ENCODE assay signal across 23 cellular contexts in genomic region chr2:97796465-97797126, GRCh38.
"Had no signal": no experiment of that assay in that cellular context is flagged by ENCODE, and none has a peak within 500 bp of the region (broad histone marks: within the 10 kb centered on the region; RNA-seq: fewer than 3 reads in every experiment).

No MANE protein-coding gene starts in this region.

- H3K4me1 ChIP-seq: SJSA1 had no signal

- H3K9me3 ChIP-seq: MG63, SJSA1 had no signal

- DNase-seq: Karpas-422, KG1, MG63, NCI-H1092, NCI-H1105 treated with DMSO at 0.1 percent for 48 hours, NCI-H1417 treated with DMSO at 0.1 percent for 48 hours, NCI-H146, NCI-H1694 treated with DMSO at 0.1 percent for 48 hours, NCI-H1930, NCI-H2081 treated with DMSO at 0.1 percent for 48 hours, NCI-H2171, NCI-H226, NCI-H446, NCI-H510A, NCI-H524 treated with DMSO at 0.1 percent for 48 hours, NCI-H69, NCI-H774, Right ventricle myocardium superior, RPMI8226, SIG-M5 had no signal

- H3K27me3 ChIP-seq: MG63, SJSA1 had no signal

- H3K27ac ChIP-seq: HL-60, SJSA1, SK-N-MC had no signal

- H3K4me3 ChIP-seq: MG63, SJSA1, SK-N-MC had no signal
